27 cellular contexts compared by ENCODE assay signal in the genomic region with DNA sequence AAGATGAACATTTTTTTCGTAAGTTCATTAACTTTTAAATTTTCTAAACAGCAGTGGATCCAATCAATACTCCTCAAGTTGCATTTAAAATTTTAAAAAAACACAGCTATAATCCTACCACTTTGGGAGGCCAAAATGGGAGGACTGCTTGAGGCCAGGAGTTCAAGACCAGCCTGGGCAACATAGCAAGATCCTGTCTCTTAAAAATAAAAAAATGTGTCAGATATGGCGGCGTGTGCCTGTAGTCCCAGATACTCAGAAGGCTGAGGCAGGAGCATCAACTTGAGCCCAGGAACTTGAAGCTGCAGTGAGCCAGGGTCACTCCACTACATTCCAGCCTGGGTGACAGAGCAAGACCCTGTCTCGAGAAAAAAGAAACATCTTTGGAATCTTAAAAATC. TPM values are rescaled to one million over a fixed set of nuclear protein-coding genes. Genes with fewer than 3 reads are reported as not detected.
"Had no signal": no experiment of that assay in that cellular context is flagged by ENCODE, and none has a peak within 500 bp of the region (broad histone marks: within the 10 kb centered on the region; RNA-seq: fewer than 3 reads in every experiment).

No MANE protein-coding gene starts in this region.

- H3K27ac ChIP-seq: colonic mucosa, gastroesophageal sphincter, hepatocyte, ovary, right lobe of liver, uterus had no signal

- H3K4me3 ChIP-seq: colonic mucosa, gastroesophageal sphincter, hepatocyte, ovary, right lobe of liver, uterus had no signal

- H3K27me3 Mint-ChIP-seq: activated CD4-positive, alpha-beta memory T cell treated with anti-CD3 and anti-CD28 coated beads, Interleukin-2, amount 10 ng/mL, durations not matched to agents 7 days and 5 days; activated CD4-positive, alpha-beta T cell treated with anti-CD3 and anti-CD28 coated beads, Interleukin-2, amount 10 ng/mL, durations not matched to agents 7 days and 5 days; memory B cell; naive thymus-derived CD8-positive, alpha-beta T cell; progenitor cell of endocrine pancreas; type B pancreatic cell had no signal

- H3K27ac Mint-ChIP-seq: activated CD4-positive, alpha-beta memory T cell treated with anti-CD3 and anti-CD28 coated beads, Interleukin-2, amount 10 ng/mL, durations not matched to agents 7 days and 5 days; activated CD4-positive, alpha-beta T cell treated with anti-CD3 and anti-CD28 coated beads, Interleukin-2, amount 10 ng/mL, durations not matched to agents 7 days and 5 days; activated T-helper 2 cell treated with anti-CD3 and anti-CD28 coated beads, Interferon-gamma antibody, Interleukin-2, Interleukin-4, amounts not matched to agents 10 μg/mL and 5 μg/mL and 100 μg/mL, durations not matched to agents 14 hours and 24 hours and 36 hours; memory B cell; progenitor cell of endocrine pancreas; type B pancreatic cell had no signal

- H3K4me3 Mint-ChIP-seq: activated CD4-positive, alpha-beta memory T cell treated with anti-CD3 and anti-CD28 coated beads, Interleukin-2, amount 10 ng/mL, durations not matched to agents 7 days and 5 days; activated CD4-positive, alpha-beta T cell treated with anti-CD3 and anti-CD28 coated beads, Interleukin-2, amount 10 ng/mL, durations not matched to agents 7 days and 5 days; memory B cell; naive thymus-derived CD8-positive, alpha-beta T cell; type B pancreatic cell had no signal

- ATAC-seq: activated naive CD4-positive, alpha-beta T cell treated with anti-CD3 and anti-CD28 coated beads, Interleukin-2, amount 50 U/mL, for 72 hours; gastroesophageal sphincter; left colon; naive thymus-derived CD8-positive, alpha-beta T cell; right lobe of liver; stimulated activated naive CD8-positive, alpha-beta T cell treated with anti-CD3 and anti-CD28 coated beads, Interleukin-15, Interleukin-2, amounts not matched to agents 100 U/mL and 50 U/mL, for 24 hours had no signal

- H3K9me3 ChIP-seq: colonic mucosa, gastroesophageal sphincter, ovary, right lobe of liver, uterus had no signal

- DNase-seq: activated CD4-positive, alpha-beta memory T cell treated with anti-CD3 and anti-CD28 coated beads, Interleukin-2, amount 10 ng/mL, durations not matched to agents 7 days and 5 days; activated CD4-positive, alpha-beta T cell treated with anti-CD3 and anti-CD28 coated beads for 1 hour; activated CD4-positive, alpha-beta T cell treated with anti-CD3 and anti-CD28 coated beads, Interleukin-2, amount 10 ng/mL, durations not matched to agents 7 days and 5 days; activated T-cell treated with anti-CD3 and anti-CD28 coated beads, Interleukin-2, amount 50 U/mL, for 48 hours; colonic mucosa; effector memory CD4-positive, alpha-beta T cell; kidney; left colon; naive thymus-derived CD8-positive, alpha-beta T cell; ovary; right lobe of liver; stimulated activated CD4-positive, alpha-beta T cell treated with anti-CD3 and anti-CD28 coated beads, Interleukin-2, amount 100 ng/mL, for 48 hours; stimulated activated naive CD8-positive, alpha-beta T cell treated with anti-CD3 and anti-CD28 coated beads, Interleukin-15, Interleukin-2, amounts not matched to agents 100 U/mL and 50 U/mL, for 24 hours; T-helper 2 cell; uterus had no signal

- H3K27me3 ChIP-seq: colonic mucosa, gastroesophageal sphincter, hepatocyte, ovary, right lobe of liver, uterus had no signal

- H3K9me3 Mint-ChIP-seq: activated CD4-positive, alpha-beta T cell treated with anti-CD3 and anti-CD28 coated beads, Interleukin-2, amount 10 ng/mL, durations not matched to agents 7 days and 5 days; activated naive CD4-positive, alpha-beta T cell treated with anti-CD3 and anti-CD28 coated beads, Interleukin-2, amount 50 U/mL, for 72 hours; activated T-helper 2 cell treated with anti-CD3 and anti-CD28 coated beads, Interferon-gamma antibody, Interleukin-2, Interleukin-4, amounts not matched to agents 10 μg/mL and 5 μg/mL and 100 μg/mL, durations not matched to agents 14 hours and 24 hours and 36 hours; naive thymus-derived CD8-positive, alpha-beta T cell; type B pancreatic cell had no signal

- H3K36me3 ChIP-seq: colonic mucosa, ovary, uterus had no signal

- H3K4me1 Mint-ChIP-seq: memory B cell had no signal

- H3K4me1 ChIP-seq: colonic mucosa, gastroesophageal sphincter, right lobe of liver, uterus had no signal

RNA-seq across cellular contexts. Expression of gene RNU4ATAC, which starts 59.8 kb away (rescaled TPM):
- total RNA-seq: activated CD4-positive, alpha-beta memory T cell treated with anti-CD3 and anti-CD28 coated beads, Interleukin-2, amount 10 ng/mL, durations not matched to agents 7 days and 5 days; activated CD4-positive, alpha-beta T cell treated with anti-CD3 and anti-CD28 coated beads, Interleukin-2, amount 10 ng/mL, durations not matched to agents 7 days and 5 days; activated naive CD4-positive, alpha-beta T cell treated with anti-CD3 and anti-CD28 coated beads, Interleukin-2, amount 50 U/mL, for 72 hours; activated T-helper 2 cell treated with anti-CD3 and anti-CD28 coated beads, Interferon-gamma antibody, Interleukin-2, Interleukin-4, amounts not matched to agents 10 μg/mL and 5 μg/mL and 100 μg/mL, durations not matched to agents 14 hours and 24 hours and 36 hours; colonic mucosa; dermis microvascular lymphatic vessel endothelial cell; endothelial cell of umbilical vein; gastroesophageal sphincter; hepatocyte; left colon; naive thymus-derived CD8-positive, alpha-beta T cell; ovary; progenitor cell of endocrine pancreas; renal cortical epithelial cell; right lobe of liver; skeletal muscle tissue; subcutaneous adipose tissue had no signal
